8 cellular contexts compared by ENCODE assay signal in the genomic region with DNA sequence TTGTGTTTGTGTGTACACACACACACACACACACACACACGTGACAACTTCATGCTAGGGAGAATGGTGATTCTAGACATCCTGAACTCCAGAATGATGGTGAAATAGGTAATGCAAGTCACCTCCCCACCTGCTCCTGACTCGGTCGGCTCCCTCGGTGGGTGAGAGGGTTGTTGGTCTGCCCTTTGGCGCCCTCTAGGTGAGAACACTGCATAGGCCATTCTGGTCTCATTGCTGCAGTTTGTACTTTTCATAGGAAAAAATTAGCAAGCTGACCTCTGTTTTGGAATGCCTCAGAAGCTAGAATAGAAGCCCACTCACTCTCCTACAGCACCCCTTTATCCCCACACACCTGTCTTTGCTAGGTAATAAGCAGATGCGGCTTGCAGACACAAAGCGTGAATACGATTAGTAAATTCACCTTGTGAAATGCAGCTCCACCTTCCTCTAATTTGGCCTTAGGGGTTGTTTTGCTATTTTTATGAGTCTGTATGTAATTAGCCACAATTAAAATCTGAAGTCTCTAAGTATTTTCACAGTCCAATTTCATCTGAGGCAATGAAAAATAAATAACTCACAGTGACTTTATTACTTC.
DNase-seq lines count a peak whose midpoint lies in the region; ATAC-seq and TF ChIP-seq lines count a peak whose summit lies in the region.

No MANE protein-coding gene starts in this region.

- WGBS in psoas muscle, 3 donors = 29 to 32% (median 30%) methylated on average over 8 of the region's 8 CpGs

- no peak overlapping the region for H3K27ac ChIP-seq in psoas muscle

- H3K4me1 ChIP-seq in psoas muscle = no peaks in the 10 kb centered on the region

- H3K36me3 ChIP-seq in psoas muscle (ENCODE audit: insufficient read depth in 1 of 2, low read depth in 1 of 2) = no peaks in the 10 kb centered on the region

- peak; percentile 62 for TF ChIP-seq CTCF in psoas muscle (IDR thresholded peaks at IDR 0.05)

- H3K27me3 ChIP-seq in psoas muscle (ENCODE audit: insufficient read depth in 3 of 3, low read length in 2 of 3) = peaks cover 0 to 2% (median 0%) of the 10 kb centered on the region in 3 donors

- in situ Hi-C loops in KBM-7 (cut with MboI; ENCODE audit: low pct_unique_long_range_greater_than_20kb, low sequenced_read_pairs) = no loop called here

- intact Hi-C loops in psoas muscle (cut with DNase I) = loop anchor here (5.0 to 10.0 kb wide), 3 partner anchors 412 to 452 kb away; no protein-coding TSS in a partner anchor

- peak; percentile 49 for DNase-seq in EH (ENCODE audit: low read depth)
- DNase-seq in KBM-7 = peak; percentile 63
- DNase-seq in OCI-M1 (lab: John Stamatoyannopoulos, UW) = peak; percentile 83
- DNase-seq in activated T-helper 1 cell treated with Interleukin-2 at 50 U/mL for 16 hours (ENCODE audit: low read depth) = peak; percentile 1
- peak; percentile 60 for DNase-seq in glomerular visceral epithelial cell (ENCODE audit: extremely low spot score)
- DNase-seq in psoas muscle = peak; percentile 48 to 62

- ATAC-seq in psoas muscle = peak; percentile 52 to 84 (median 76)
- no peak for ATAC-seq in HG02970 (IDR thresholded peaks at IDR 0.05; ENCODE audit: low FRiP score, unreplicated experiment)
- ATAC-seq in GM21786 (IDR thresholded peaks at IDR 0.05; ENCODE audit: unreplicated experiment) = no peak

- H3K9me3 ChIP-seq in psoas muscle = no peaks in the 10 kb centered on the region

- no peak overlapping the region for H3K4me3 ChIP-seq in psoas muscle

Comparison
In these comparisons a context has a peak if more than half of its experiments do, and no peak if none do; other contexts are left out.
1. DNase-seq: peak in every context shown above with its lines; median percentile 83 in OCI-M1; 63 in KBM-7; 60 in glomerular visceral epithelial cell; 55 in psoas muscle; 49 in EH; 1 in activated T-helper 1 cell treated with Interleukin-2 at 50 U/mL for 16 hours.
2. ATAC-seq: peak in psoas muscle (4 of 4); none in HG02970 (single experiment) and GM21786 (single experiment).